8 cellular contexts compared by ENCODE assay signal in genomic region chr7:23530355-23530754, GRCh38. TPM values are rescaled to one million over a fixed set of nuclear protein-coding genes. Genes with fewer than 3 reads are reported as not detected.
DNase-seq lines count a peak whose midpoint lies in the region; TF ChIP-seq lines count a peak whose summit lies in the region.

No MANE protein-coding gene starts in this region.

- H3K9me2 ChIP-seq in hepatocyte (replicated peaks; ENCODE audit: insufficient read depth), result no peaks in the 10 kb centered on the region

- H3K9me3 Mint-ChIP-seq in HFFc6, result no peaks in the 10 kb centered on the region

- peaks cover 32% of the 10 kb centered on the region for H3K36me3 Mint-ChIP-seq in HFFc6 (ENCODE audit: low read depth)

- H4K20me1 ChIP-seq in hepatocyte (ENCODE audit: insufficient read depth, poor library complexity, severe bottlenecking), result peaks cover 60% of the 10 kb centered on the region

- peak overlapping the region; percentile 99 for H3K27ac Mint-ChIP-seq in HFFc6

- H3K4me2 ChIP-seq in hepatocyte, result peak overlapping the region; percentile 83

- no peak for TF ChIP-seq EP300 in sigmoid colon (IDR thresholded peaks at IDR 0.05)

- H3K27ac ChIP-seq in hepatocyte (peak overlapping the region; percentile 100), sigmoid colon (peak overlapping the region; percentile 92 to 97 (median 94))

- H3K9me3 ChIP-seq in hepatocyte (ENCODE audit: low read depth) (no peaks in the 10 kb centered on the region), sigmoid colon (no peaks in the 10 kb centered on the region)

- H3K4me1 Mint-ChIP-seq in HFFc6 (ENCODE audit: low read depth), result peaks cover 50% of the 10 kb centered on the region

- H3K27me3 ChIP-seq in hepatocyte (no peaks in the 10 kb centered on the region), sigmoid colon (no peaks in the 10 kb centered on the region)

- peaks cover 35% of the 10 kb centered on the region for H3K4me1 ChIP-seq in hepatocyte (ENCODE audit: insufficient read depth)
- H3K4me1 ChIP-seq in sigmoid colon, result peaks cover 0 to 50% (median 42%) of the 10 kb centered on the region in 4 donors

- H2AFZ ChIP-seq in hepatocyte, result no peak overlapping the region

- H3K36me3 ChIP-seq in hepatocyte (replicated peaks; ENCODE audit: insufficient read depth, low read depth) (no peaks in the 10 kb centered on the region), sigmoid colon (no peaks in the 10 kb centered on the region)

- H3K4me3 ChIP-seq in hepatocyte, result peak overlapping the region; percentile 94
- H3K4me3 ChIP-seq in sigmoid colon, result peak overlapping the region; percentile 72 to 82 (median 74)

- intact Hi-C loops in sigmoid colon (cut with DNase I), result loop anchor here (5.0 to 10.0 kb wide), 3 partner anchors 56 to 348 kb away; partner anchors contain the start of genes IGF2BP3, MALSU1 and NUP42

- peaks cover 2% of the 10 kb centered on the region; the same call in 1 of the 2 replicates for H3K27me3 Mint-ChIP-seq in HFFc6 (ENCODE audit: insufficient read depth)

- TF ChIP-seq CTCF in HFFc6 (IDR thresholded peaks at IDR 0.05) (peak; percentile 43; the same call in 1 of the 2 replicates), hepatocyte (IDR thresholded peaks at IDR 0.05; ENCODE audit: poor library complexity) (no peak), sigmoid colon (IDR thresholded peaks at IDR 0.05) (no peak)

- WGBS in hepatocyte (ENCODE audit: low lambda C conversion rate, missing lambda C conversion rate), result 0% methylated on average over 7 of the region's 7 CpGs
- 0 to 1% methylated on average over 7 of the region's 7 CpGs for WGBS in sigmoid colon, 2 donors

- H3K79me2 ChIP-seq in hepatocyte, result peaks cover 64% of the 10 kb centered on the region

- DNase-seq in activated CD4-positive, alpha-beta T cell treated with anti-CD3 and anti-CD28 coated beads for 1 hour, result peak; percentile 19
- DNase-seq in activated CD4-positive, alpha-beta T cell treated with anti-CD3 and anti-CD28 coated beads, Interleukin-2, amount 50 U/mL, for 48 hours, result no peak
- DNase-seq in HFFc6 (peak; percentile 13), NCI-H510A treated with DMSO at 0.1 percent for 48 hours (lab: John Stamatoyannopoulos, UW) (peak; percentile 22), hepatocyte (ENCODE audit: low spot score) (peak; percentile 55), sigmoid colon (no peak), GM19240 (ENCODE audit: insufficient read length, low spot score) (no peak)
- peak; percentile 15 for DNase-seq in activated naive CD4-positive, alpha-beta T cell treated with anti-CD3 and anti-CD28 coated beads, Interleukin-2, amount 50 U/mL, for 16 hours

- H3K4me3 Mint-ChIP-seq in HFFc6, result peak overlapping the region; percentile 97

- no peak for TF ChIP-seq POLR2A in sigmoid colon (IDR thresholded peaks at IDR 0.05)

RNA-seq across cellular contexts. Expression of gene TRA2A, which starts 1.4 kb away (rescaled TPM):
- total RNA-seq in HFFc6 (2021; fragmentation: NEBNext Ultra II Directional; extraction: Animal tissue kit (Norgen Biotek cat#: 25700)), result 10 to 100 TPM; 85.5 to 97.8 (median 92.5) TPM
- 41.0 and 57.2 TPM in 2 replicates for total RNA-seq in hepatocyte
- polyA plus RNA-seq in hepatocyte, result 55.4 and 57.1 TPM in 2 replicates
- total RNA-seq in sigmoid colon, result 10 to 100 TPM; 37.0 to 84.5 (median 42.2) TPM
- 10 to 100 TPM; 34.2 to 57.7 (median 46.9) TPM for polyA plus RNA-seq in sigmoid colon

Comparison
In these comparisons a context has a peak if more than half of its experiments do, and no peak if none do; other contexts are left out.
1. DNase-seq: peak in activated CD4-positive, alpha-beta T cell treated with anti-CD3 and anti-CD28 coated beads for 1 hour (single experiment), HFFc6 (single experiment), NCI-H510A treated with DMSO at 0.1 percent for 48 hours (single experiment), activated naive CD4-positive, alpha-beta T cell treated with anti-CD3 and anti-CD28 coated beads, Interleukin-2, amount 50 U/mL, for 16 hours (single experiment) and hepatocyte (single experiment); none in activated CD4-positive, alpha-beta T cell treated with anti-CD3 and anti-CD28 coated beads, Interleukin-2, amount 50 U/mL, for 48 hours (0 of 2), sigmoid colon (single experiment) and GM19240 (single experiment).